In genomic region chr7:16519985-16520384, GRCh38 we compare ENCODE assay signal across 7 cellular contexts. TPM values are rescaled to one million over a fixed set of nuclear protein-coding genes. Genes with fewer than 3 reads are reported as not detected.
"Had no signal": no experiment of that assay in that cellular context is flagged by ENCODE, and none has a peak within 500 bp of the region (broad histone marks: within the 10 kb centered on the region; RNA-seq: fewer than 3 reads in every experiment).

No MANE protein-coding gene starts in this region.

RNA-seq across cellular contexts. Expression of gene LRRC72, which starts 6.6 kb away (rescaled TPM):
- total RNA-seq: GM23248, GM23338, H1, H4, H7, H9, HFFc6 had no signal
- polyA plus RNA-seq: GM23248, GM23338, H1 had no signal

RNA-seq across cellular contexts. Expression of gene SOSTDC1, which starts 54.4 kb away (rescaled TPM):
- total RNA-seq: GM23248, H7, H9, HFFc6 had no signal
- polyA plus RNA-seq: GM23248 had no signal
